In genomic region chr1:40862008-40862863, GRCh38 we compare ENCODE assay signal across 1 cellular context.
A peak's percentile ranks its signal among the peaks of the same experiment; 100 is the strongest.
TF ChIP-seq lines count a peak whose summit lies in the region.

A gene with protein sequence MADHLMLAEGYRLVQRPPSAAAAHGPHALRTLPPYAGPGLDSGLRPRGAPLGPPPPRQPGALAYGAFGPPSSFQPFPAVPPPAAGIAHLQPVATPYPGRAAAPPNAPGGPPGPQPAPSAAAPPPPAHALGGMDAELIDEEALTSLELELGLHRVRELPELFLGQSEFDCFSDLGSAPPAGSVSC (minus strand): TSS chr1:40862363. CDS start chr1:40862127, 236 bp downstream.

TF ChIP-seq in K562, 482 proteins besides CTCF, POLR2A, EP300 and RAD21 (continued from another document and continues in another):
- TF ChIP-seq USF1 (CRISPR knock-in tag; IDR thresholded peaks at IDR 0.05) = no peak
- no peak for TF ChIP-seq NKRF (IDR thresholded peaks at IDR 0.05; ENCODE audit: borderline replicate concordance)
- TF ChIP-seq TOE1 (IDR thresholded peaks at IDR 0.05; ENCODE audit: borderline replicate concordance) = peak; percentile 58; the same call in 1 of the 2 replicates
- TF ChIP-seq TOE1 (CRISPR knock-in tag; IDR thresholded peaks at IDR 0.05; ENCODE audit: borderline replicate concordance, low read depth) = no peak
- TF ChIP-seq ZC3H11A (IDR thresholded peaks at IDR 0.05; ENCODE audit: low read depth, low read length) = no peak
- TF ChIP-seq MTA1 (IDR thresholded peaks at IDR 0.05; ENCODE audit: borderline replicate concordance) = no peak
- no peak for TF ChIP-seq ADNP (tag; IDR thresholded peaks at IDR 0.05)
- TF ChIP-seq PRPF4 (IDR thresholded peaks at IDR 0.05; ENCODE audit: insufficient read depth, low read depth, low read length, poor library complexity, severe bottlenecking) = no peak
- TF ChIP-seq PPARD (CRISPR knock-in tag; IDR thresholded peaks at IDR 0.05) = no peak
- TF ChIP-seq CHAMP1 (IDR thresholded peaks at IDR 0.05) = 0 out of 2 replicates have a peak, but pooled peaks have one; percentile 51
- TF ChIP-seq MYC (IDR thresholded peaks at IDR 0.05; ENCODE audit: low read depth, low read length) = no peak; the same call in 1 of the 2 replicates
- no peak for TF ChIP-seq MYC (CRISPR knock-in tag; IDR thresholded peaks at IDR 0.05; ENCODE audit: borderline replicate concordance, low read depth)
- TF ChIP-seq RCOR1 (IDR thresholded peaks at IDR 0.05; ENCODE audit: borderline replicate concordance in 1 of 2, low read depth in 2 of 2, low read length in 2 of 2) = 0 out of 4 replicates have a peak, but pooled peaks of 1 of the 2 experiments have one; percentile 13
- TF ChIP-seq, protein P1, sequence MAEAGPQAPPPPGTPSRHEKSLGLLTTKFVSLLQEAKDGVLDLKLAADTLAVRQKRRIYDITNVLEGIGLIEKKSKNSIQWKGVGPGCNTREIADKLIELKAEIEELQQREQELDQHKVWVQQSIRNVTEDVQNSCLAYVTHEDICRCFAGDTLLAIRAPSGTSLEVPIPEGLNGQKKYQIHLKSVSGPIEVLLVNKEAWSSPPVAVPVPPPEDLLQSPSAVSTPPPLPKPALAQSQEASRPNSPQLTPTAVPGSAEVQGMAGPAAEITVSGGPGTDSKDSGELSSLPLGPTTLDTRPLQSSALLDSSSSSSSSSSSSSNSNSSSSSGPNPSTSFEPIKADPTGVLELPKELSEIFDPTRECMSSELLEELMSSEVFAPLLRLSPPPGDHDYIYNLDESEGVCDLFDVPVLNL (CRISPR knock-in tag; IDR thresholded peaks at IDR 0.05; ENCODE audit: low read depth) = no peak
- no peak for TF ChIP-seq THRA (IDR thresholded peaks at IDR 0.05)
- peak in 1 of 2 experiments; percentile 52; a peak in 1 of 4 replicates for TF ChIP-seq ARNT (IDR thresholded peaks at IDR 0.05)
- TF ChIP-seq MCM3 (IDR thresholded peaks at IDR 0.05) = no peak
- no peak for TF ChIP-seq CHCHD3 (CRISPR knock-in tag; IDR thresholded peaks at IDR 0.05)
- 0 out of 2 replicates have a peak, but pooled peaks have one; percentile 36 for TF ChIP-seq PKNOX1 (IDR thresholded peaks at IDR 0.05)
- no peak for TF ChIP-seq ZNF184 (CRISPR knock-in tag; IDR thresholded peaks at IDR 0.05)
- peak; percentile 61; the same call in 1 of the 2 replicates for TF ChIP-seq KDM2B (CRISPR knock-in tag; IDR thresholded peaks at IDR 0.05)
- TF ChIP-seq KLF13 (tag; IDR thresholded peaks at IDR 0.05; ENCODE audit: borderline replicate concordance, low read depth) = 0 out of 2 replicates have a peak, but pooled peaks have one; percentile 42
- peak; percentile 80 for TF ChIP-seq RBFOX2 (IDR thresholded peaks at IDR 0.05; ENCODE audit: low read depth, low read length)
- 0 out of 2 replicates have a peak, but pooled peaks have one; percentile 20 for TF ChIP-seq NCOA1 (IDR thresholded peaks at IDR 0.05; ENCODE audit: low read depth)
- TF ChIP-seq, protein P2, sequence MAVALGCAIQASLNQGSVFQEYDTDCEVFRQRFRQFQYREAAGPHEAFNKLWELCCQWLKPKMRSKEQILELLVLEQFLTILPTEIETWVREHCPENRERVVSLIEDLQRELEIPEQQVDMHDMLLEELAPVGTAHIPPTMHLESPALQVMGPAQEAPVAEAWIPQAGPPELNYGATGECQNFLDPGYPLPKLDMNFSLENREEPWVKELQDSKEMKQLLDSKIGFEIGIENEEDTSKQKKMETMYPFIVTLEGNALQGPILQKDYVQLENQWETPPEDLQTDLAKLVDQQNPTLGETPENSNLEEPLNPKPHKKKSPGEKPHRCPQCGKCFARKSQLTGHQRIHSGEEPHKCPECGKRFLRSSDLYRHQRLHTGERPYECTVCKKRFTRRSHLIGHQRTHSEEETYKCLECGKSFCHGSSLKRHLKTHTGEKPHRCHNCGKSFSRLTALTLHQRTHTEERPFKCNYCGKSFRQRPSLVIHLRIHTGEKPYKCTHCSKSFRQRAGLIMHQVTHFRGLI (CRISPR knock-in tag; IDR thresholded peaks at IDR 0.05) = no peak
- TF ChIP-seq CREBBP (IDR thresholded peaks at IDR 0.05; ENCODE audit: low read depth, low read length) = no peak
- TF ChIP-seq GTF2B (IDR thresholded peaks at IDR 0.05; ENCODE audit: extremely low read depth, insufficient read length) = no peak
- TF ChIP-seq, protein P3, sequence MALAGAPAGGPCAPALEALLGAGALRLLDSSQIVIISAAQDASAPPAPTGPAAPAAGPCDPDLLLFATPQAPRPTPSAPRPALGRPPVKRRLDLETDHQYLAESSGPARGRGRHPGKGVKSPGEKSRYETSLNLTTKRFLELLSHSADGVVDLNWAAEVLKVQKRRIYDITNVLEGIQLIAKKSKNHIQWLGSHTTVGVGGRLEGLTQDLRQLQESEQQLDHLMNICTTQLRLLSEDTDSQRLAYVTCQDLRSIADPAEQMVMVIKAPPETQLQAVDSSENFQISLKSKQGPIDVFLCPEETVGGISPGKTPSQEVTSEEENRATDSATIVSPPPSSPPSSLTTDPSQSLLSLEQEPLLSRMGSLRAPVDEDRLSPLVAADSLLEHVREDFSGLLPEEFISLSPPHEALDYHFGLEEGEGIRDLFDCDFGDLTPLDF (CRISPR knock-in tag; IDR thresholded peaks at IDR 0.05) = peak; percentile 48; the same call in 1 of the 2 replicates
- TF ChIP-seq ZNF589 (CRISPR knock-in tag; IDR thresholded peaks at IDR 0.05; ENCODE audit: low read depth) = no peak
- no peak for TF ChIP-seq ZNF431 (CRISPR knock-in tag; IDR thresholded peaks at IDR 0.05)
- TF ChIP-seq MED1 (CRISPR knock-in tag; IDR thresholded peaks at IDR 0.05; ENCODE audit: borderline replicate concordance) = no peak
- TF ChIP-seq GMEB1 (CRISPR knock-in tag; IDR thresholded peaks at IDR 0.05) = no peak
- TF ChIP-seq ZBTB17 (CRISPR knock-in tag; IDR thresholded peaks at IDR 0.05) = no peak
- no peak for TF ChIP-seq KDM4B (IDR thresholded peaks at IDR 0.05; ENCODE audit: borderline replicate concordance in 2 of 2, low read depth in 1 of 2)
- TF ChIP-seq ZNF280A (IDR thresholded peaks at IDR 0.05; ENCODE audit: low read depth, partially characterized antibody) = no peak
- TF ChIP-seq ZFP36 (IDR thresholded peaks at IDR 0.05; ENCODE audit: low read depth, low read length, partially characterized antibody) = peak; percentile 63
- no peak for TF ChIP-seq RUNX1 (IDR thresholded peaks at IDR 0.05; ENCODE audit: low read depth)
